ENCODE assay signal across 1 cellular context in the genomic region with DNA sequence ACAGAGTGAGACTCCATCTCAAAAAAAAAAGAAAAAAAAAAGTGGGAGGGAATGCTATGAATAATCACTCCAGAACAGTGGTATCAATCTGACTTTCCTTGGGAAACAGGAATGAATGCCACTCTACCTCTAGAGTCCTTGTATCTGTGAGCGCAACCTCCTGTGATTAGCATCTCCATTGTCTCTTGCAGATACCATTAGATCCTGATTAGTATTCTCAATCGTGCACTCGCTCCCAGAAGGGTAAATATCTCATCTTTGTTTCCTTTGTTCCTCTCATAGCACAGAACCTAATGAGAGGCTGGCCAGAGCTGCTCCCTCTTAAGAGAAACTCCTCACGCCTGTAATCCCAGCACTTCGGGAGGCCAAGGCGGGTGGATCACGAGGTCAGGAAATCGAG.
TF ChIP-seq lines count a peak whose summit lies in the region.

No MANE protein-coding gene starts in this region.

TF ChIP-seq in GM23338, 12 proteins besides CTCF, POLR2A, EP300 and RAD21 (continued from another document):
- TF ChIP-seq ZNF462 (CRISPR knock-in tag; IDR thresholded peaks at IDR 0.05), result no peak
